14 cellular contexts compared by ENCODE assay signal in the genomic region with DNA sequence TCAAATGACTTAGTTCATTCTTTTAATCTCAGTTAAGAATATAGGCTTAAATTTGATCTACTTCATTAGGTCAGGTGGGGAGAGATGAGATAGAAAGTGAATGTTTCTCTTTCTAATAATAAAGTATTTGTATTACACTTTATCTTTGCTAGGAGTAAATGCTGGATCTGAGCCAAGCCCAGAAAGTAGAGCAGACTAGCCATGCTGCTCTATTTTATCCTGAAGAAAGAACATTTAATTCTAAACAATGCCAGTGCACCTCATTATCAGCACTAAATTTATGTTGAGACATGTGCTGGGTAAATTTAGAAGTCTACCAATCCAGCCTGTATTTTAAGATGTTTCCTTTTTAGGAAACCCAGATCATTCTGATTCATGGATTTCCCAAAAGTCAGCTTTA.
"Had no signal": no experiment of that assay in that cellular context is flagged by ENCODE, and none has a peak within 500 bp of the region (broad histone marks: within the 10 kb centered on the region; RNA-seq: fewer than 3 reads in every experiment).

No MANE protein-coding gene starts in this region.

- DNase-seq: activated CD4-positive, alpha-beta T cell treated with anti-CD3 and anti-CD28 coated beads, Interleukin-2, amount 50 U/mL, for 1 hour; activated CD4-positive, CD25-positive, alpha-beta regulatory T cell; kidney glomerular epithelial cell; mucosa of descending colon; SHP77 treated with DMSO at 0.1 percent for 48 hours; small intestine; transverse colon had no signal

- H3K27ac ChIP-seq: transverse colon had no signal

- H3K27me3 ChIP-seq: heart right ventricle, transverse colon had no signal

- H3K9me3 ChIP-seq: heart right ventricle, mucosa of descending colon, transverse colon had no signal

- FAIRE-seq: endometrium, frontal cortex, small intestine had no signal

- ATAC-seq: activated naive CD4-positive, alpha-beta T cell treated with anti-CD3 and anti-CD28 coated beads, Interleukin-2, amount 50 U/mL, for 72 hours; esophagus mucosa; mucosa of descending colon; natural killer cell treated with Interleukin-12 subunit alpha and Interleukin-12 subunit beta and Interleukin-15 and Interleukin-18, amount 100 ng/mL, for 72 hours had no signal

- H3K4me3 ChIP-seq: heart right ventricle, lung, mucosa of descending colon, transverse colon had no signal
